Comparison of ENCODE assay signal across 1 cellular context in genomic region chr17:39153541-39154111, GRCh38.
A peak's percentile ranks its signal among the peaks of the same experiment; 100 is the strongest.
TF ChIP-seq lines count a peak whose summit lies in the region.

No MANE protein-coding gene starts in this region.

TF ChIP-seq in HepG2, 621 proteins besides CTCF, POLR2A, EP300 and RAD21 (continued from another document and continues in another):
- TF ChIP-seq ZBTB26 (CRISPR knock-in tag; IDR thresholded peaks at IDR 0.05; ENCODE audit: borderline replicate concordance) (peak; percentile 39; the same call in 1 of the 2 replicates), ZNF124 (CRISPR knock-in tag; IDR thresholded peaks at IDR 0.05) (peak; percentile 26; the same call in 1 of the 2 replicates), NFKBIZ (CRISPR knock-in tag; IDR thresholded peaks at IDR 0.05) (peak; percentile 77; the same call in 1 of the 2 replicates), KMT2B (CRISPR knock-in tag; IDR thresholded peaks at IDR 0.05) (0 out of 2 replicates have a peak, but pooled peaks have one; percentile 14), KDM5A (IDR thresholded peaks at IDR 0.05; ENCODE audit: borderline replicate concordance, low read length) (peak; percentile 67; the same call in 1 of the 2 replicates), STAT5B (CRISPR knock-in tag; IDR thresholded peaks at IDR 0.05) (no peak), XRCC5 (optimal IDR thresholded peaks at IDR 0.05; ENCODE audit: low read length) (peak; percentile 16), TEAD3 (CRISPR knock-in tag; optimal IDR thresholded peaks at IDR 0.05; ENCODE audit: borderline replicate concordance) (peak; percentile 9), SIN3B (IDR thresholded peaks at IDR 0.05; ENCODE audit: low read length) (no peak), GZF1 (CRISPR knock-in tag; IDR thresholded peaks at IDR 0.05) (no peak), ATF2 (CRISPR knock-in tag; IDR thresholded peaks at IDR 0.05) (peak; percentile 47; the same call in 1 of the 2 replicates), ZNF563 (CRISPR knock-in tag; IDR thresholded peaks at IDR 0.05) (peak; percentile 54; the same call in 1 of the 2 replicates), MEIS2 (CRISPR knock-in tag; IDR thresholded peaks at IDR 0.05) (peak; percentile 38; the same call in 1 of the 2 replicates), DRAP1 (CRISPR knock-in tag; IDR thresholded peaks at IDR 0.05) (peak; percentile 23), ELF3 (CRISPR knock-in tag; IDR thresholded peaks at IDR 0.05) (peak; percentile 38), ZNF761 (CRISPR knock-in tag; conservative IDR thresholded peaks at IDR 0.05) (peak; percentile 28; the same call in 1 of the 2 replicates), ZNF549 (CRISPR knock-in tag; IDR thresholded peaks at IDR 0.05) (no peak), ZNF18 (CRISPR knock-in tag; IDR thresholded peaks at IDR 0.05; ENCODE audit: insufficient replicate concordance) (peak; percentile 26), MIXL1 (CRISPR knock-in tag; IDR thresholded peaks at IDR 0.05) (peak; percentile 75; the same call in 1 of the 2 replicates), RCOR2 (CRISPR knock-in tag; IDR thresholded peaks at IDR 0.05) (no peak), ZNF589 (CRISPR knock-in tag; conservative IDR thresholded peaks at IDR 0.05) (no peak; the same call in 1 of the 2 replicates), TOPORS (CRISPR knock-in tag; IDR thresholded peaks at IDR 0.05) (no peak), POLR2AphosphoS5 (IDR thresholded peaks at IDR 0.05; ENCODE audit: low read depth, low read length) (no peak), ZNF160 (CRISPR knock-in tag; IDR thresholded peaks at IDR 0.05) (peak; percentile 16; the same call in 1 of the 2 replicates), GFI1 (CRISPR knock-in tag; IDR thresholded peaks at IDR 0.05; ENCODE audit: borderline replicate concordance) (no peak; the same call in 1 of the 2 replicates), ETV5 (CRISPR knock-in tag; IDR thresholded peaks at IDR 0.05; ENCODE audit: borderline replicate concordance) (no peak; the same call in 1 of the 2 replicates), HOXA7 (CRISPR knock-in tag; IDR thresholded peaks at IDR 0.05) (no peak), ZNF343 (CRISPR knock-in tag; IDR thresholded peaks at IDR 0.05) (peak; percentile 11; the same call in 1 of the 2 replicates), XBP1 (CRISPR knock-in tag; IDR thresholded peaks at IDR 0.05) (peak; percentile 72; the same call in 1 of the 2 replicates), ZNF232 (CRISPR knock-in tag; IDR thresholded peaks at IDR 0.05; ENCODE audit: borderline replicate concordance) (peak; percentile 65; the same call in 1 of the 2 replicates), ZNF10 (CRISPR knock-in tag; IDR thresholded peaks at IDR 0.05; ENCODE audit: borderline replicate concordance, low read depth) (no peak), ZNF788 (CRISPR knock-in tag; IDR thresholded peaks at IDR 0.05; ENCODE audit: borderline replicate concordance) (peak; percentile 7; the same call in 1 of the 2 replicates), KLF12 (CRISPR knock-in tag; IDR thresholded peaks at IDR 0.05; ENCODE audit: borderline replicate concordance) (0 out of 2 replicates have a peak, but pooled peaks have one; percentile 25), NR0B2 (CRISPR knock-in tag; IDR thresholded peaks at IDR 0.05) (no peak; the same call in 1 of the 2 replicates), ZSCAN21 (CRISPR knock-in tag; IDR thresholded peaks at IDR 0.05; ENCODE audit: borderline replicate concordance) (peak; percentile 51; the same call in 1 of the 2 replicates), JUN (CRISPR knock-in tag; IDR thresholded peaks at IDR 0.05) (peak; percentile 51; the same call in 1 of the 2 replicates), SMAD3 (CRISPR knock-in tag; IDR thresholded peaks at IDR 0.05) (peak; percentile 84), RARG (CRISPR knock-in tag; IDR thresholded peaks at IDR 0.05; ENCODE audit: low read depth) (no peak), DBP (CRISPR knock-in tag; IDR thresholded peaks at IDR 0.05; ENCODE audit: not compliant biosample characterization) (peak; percentile 64), KAT7 (CRISPR knock-in tag; IDR thresholded peaks at IDR 0.05; ENCODE audit: borderline replicate concordance) (no peak), PAX8 (CRISPR knock-in tag; IDR thresholded peaks at IDR 0.05; ENCODE audit: borderline replicate concordance) (peak; percentile 53; the same call in 1 of the 2 replicates), TEF (CRISPR knock-in tag; IDR thresholded peaks at IDR 0.05) (peak; percentile 45; the same call in 1 of the 2 replicates), REST (IDR thresholded peaks at IDR 0.05; ENCODE audit: borderline replicate concordance in 1 of 2, low read depth in 1 of 2, low read length in 2 of 2) (no peak), SIN3A (IDR thresholded peaks at IDR 0.05; ENCODE audit: borderline replicate concordance, low read depth, low read length) (peak; percentile 75; the same call in 1 of the 2 replicates), ZBTB10 (CRISPR knock-in tag; IDR thresholded peaks at IDR 0.05; ENCODE audit: borderline replicate concordance) (peak; percentile 77; the same call in 1 of the 2 replicates), HNRNPH1 (optimal IDR thresholded peaks at IDR 0.05; ENCODE audit: low read depth, low read length) (peak; percentile 66), ZBTB37 (CRISPR knock-in tag; IDR thresholded peaks at IDR 0.05) (no peak), ZNF513 (CRISPR knock-in tag; conservative IDR thresholded peaks at IDR 0.05) (peak; percentile 80; the same call in 1 of the 2 replicates), EHMT2 (IDR thresholded peaks at IDR 0.05; ENCODE audit: borderline replicate concordance, low read depth, low read length) (no peak), BHLHE40 (IDR thresholded peaks at IDR 0.05; ENCODE audit: low read length) (peak; percentile 32; the same call in 1 of the 2 replicates)
